ENCODE assay signal across 8 cellular contexts in genomic region chr16:16127469-16128116, GRCh38.
DNase-seq lines count a peak whose midpoint lies in the region; ATAC-seq and TF ChIP-seq lines count a peak whose summit lies in the region.

No MANE protein-coding gene starts in this region.

- DNase-seq in ACHN, result peak; percentile 81
- DNase-seq in NCI-H226, result peak; percentile 22
- peak; percentile 56 to 65 for DNase-seq in activated CD4-positive, alpha-beta T cell treated with anti-CD3 and anti-CD28 coated beads, Interleukin-2, amount 50 U/mL, for 4 hours
- peak; percentile 82 for DNase-seq in ecto neural progenitor cell (ENCODE audit: low spot score)
- DNase-seq in medulla oblongata (ENCODE audit: extremely low spot score), result peak; percentile 72
- DNase-seq in stimulated activated CD8-positive, alpha-beta memory T cell treated with anti-CD3 and anti-CD28 coated beads, Interleukin-15, amount 100 ng/mL, for 1 hour (ENCODE audit: low read depth), result peak; percentile 46

- no peak for ATAC-seq in GM19455 (IDR thresholded peaks at IDR 0.05; ENCODE audit: unreplicated experiment)

- no peak overlapping the region for H3K4me3 ChIP-seq in GM12875 (ENCODE audit: low read depth, low read length)

- in situ Hi-C loops in ACHN (cut with HindIII; ENCODE audit: low pct_ligation_motif_present, low pct_unique_long_range_greater_than_20kb, low sequenced_read_pairs), result no loop called here

- TF ChIP-seq CTCF in GM12875 (IDR thresholded peaks at IDR 0.05; ENCODE audit: borderline replicate concordance, insufficient read depth, low read depth, low read length), result peak; percentile 70

Comparison
In these comparisons a context has a peak if more than half of its experiments do, and no peak if none do; other contexts are left out.
1. DNase-seq: peak in every context shown above with its lines; median percentile 82 in ecto neural progenitor cell; 81 in ACHN; 72 in medulla oblongata; 60 in activated CD4-positive, alpha-beta T cell treated with anti-CD3 and anti-CD28 coated beads, Interleukin-2, amount 50 U/mL, for 4 hours; 46 in stimulated activated CD8-positive, alpha-beta memory T cell treated with anti-CD3 and anti-CD28 coated beads, Interleukin-15, amount 100 ng/mL, for 1 hour; 22 in NCI-H226.